Comparison of ENCODE assay signal across 8 cellular contexts in genomic region chr7:158587425-158588084, GRCh38. TPM values are rescaled to one million over a fixed set of nuclear protein-coding genes. Genes with fewer than 3 reads are reported as not detected.
DNase-seq lines count a peak whose midpoint lies in the region; ATAC-seq and TF ChIP-seq lines count a peak whose summit lies in the region.

TSS of gene PTPRN2 (minus strand) at chr7:158587823.

- intact Hi-C loops in left cardiac atrium (cut with DNase I) (no loop called here), vagina (cut with DNase I) (no loop called here)

- ATAC-seq in GM18868 (IDR thresholded peaks at IDR 0.05; ENCODE audit: unreplicated experiment): peak; percentile 75
- ATAC-seq in HG03521 (IDR thresholded peaks at IDR 0.05; ENCODE audit: unreplicated experiment): peak; percentile 61
- peak; percentile 92 to 96 for ATAC-seq in left cardiac atrium
- ATAC-seq in HG03378 (IDR thresholded peaks at IDR 0.05; ENCODE audit: unreplicated experiment): no peak

- DNase-seq in SW480 (ENCODE audit: low spot score) (peak; percentile 39), left cardiac atrium (peak; percentile 60), vagina (ENCODE audit: extremely low spot score in 2 of 2) (no peak)
- peak; percentile 8 for DNase-seq in activated naive CD8-positive, alpha-beta T cell treated with anti-CD3 and anti-CD28 coated beads, Interleukin-2, amount 50 U/mL, for 16 hours (ENCODE audit: low read depth, low spot score)

- H3K27ac ChIP-seq in rectal smooth muscle tissue (ENCODE audit: low read depth, low read length): no peak within 1 kb of the TSS
- no peak within 1 kb of the TSS for H3K27ac ChIP-seq in vagina

- H3K36me3 ChIP-seq in rectal smooth muscle tissue (ENCODE audit: control insufficient read depth, insufficient read depth, low read length) (no peaks in the 10 kb centered on the region), vagina (no peaks in the 10 kb centered on the region)

- TF ChIP-seq POLR2A in vagina (IDR thresholded peaks at IDR 0.05): no peak

- H3K4me3 ChIP-seq in rectal smooth muscle tissue (ENCODE audit: low read length) (peak within 1 kb of the TSS; percentile 32), vagina (peak within 1 kb of the TSS; percentile 35 to 36)

- no peak for TF ChIP-seq CTCF in vagina (IDR thresholded peaks at IDR 0.05)

- peaks cover 7% of the 10 kb centered on the region for H3K4me1 ChIP-seq in rectal smooth muscle tissue (ENCODE audit: control insufficient read depth, insufficient read depth, low read length)
- peaks cover 25% of the 10 kb centered on the region for H3K4me1 ChIP-seq in vagina

- no peak within 1 kb of the TSS for H3K9ac ChIP-seq in rectal smooth muscle tissue (ENCODE audit: low read length)

- no peaks in the 10 kb centered on the region for H3K9me3 ChIP-seq in vagina

- H3K27me3 ChIP-seq in rectal smooth muscle tissue (ENCODE audit: control insufficient read depth, insufficient read depth, low read length): peaks cover 9% of the 10 kb centered on the region
- H3K27me3 ChIP-seq in vagina: no peaks in the 10 kb centered on the region

RNA-seq across cellular contexts. Expression of gene PTPRN2, which starts in this region (rescaled TPM):
- total RNA-seq in left cardiac atrium: 1 to 10 TPM; 1.9 to 2.3 TPM
- total RNA-seq in vagina: 7.4 TPM

Comparison
In these comparisons a context has a peak if more than half of its experiments do, and no peak if none do; other contexts are left out.
1. DNase-seq: peak in SW480 (single experiment), activated naive CD8-positive, alpha-beta T cell treated with anti-CD3 and anti-CD28 coated beads, Interleukin-2, amount 50 U/mL, for 16 hours (single experiment) and left cardiac atrium (single experiment); none in vagina (0 of 2).